8 cellular contexts compared by ENCODE assay signal in genomic region chr16:24728891-24729242, GRCh38. TPM values are rescaled to one million over a fixed set of nuclear protein-coding genes. Genes with fewer than 3 reads are reported as not detected.
DNase-seq lines count a peak whose midpoint lies in the region; TF ChIP-seq lines count a peak whose summit lies in the region.

No MANE protein-coding gene starts in this region.

- no peak for TF ChIP-seq CTCF in esophagus muscularis mucosa (IDR thresholded peaks at IDR 0.05)

- H3K36me3 Mint-ChIP-seq in activated CD4-positive, alpha-beta T cell treated with anti-CD3 and anti-CD28 coated beads, Interleukin-2, amount 10 ng/mL, durations not matched to agents 24 days and 14 days (ENCODE audit: low read depth) = peaks cover 27% of the 10 kb centered on the region

- H3K4me1 ChIP-seq in esophagus muscularis mucosa (peaks cover 32 to 40% (median 36%) of the 10 kb centered on the region in 4 donors), rectal smooth muscle tissue (ENCODE audit: control insufficient read depth, insufficient read depth, low read length) (peaks cover 14% of the 10 kb centered on the region)

- peak overlapping the region; percentile 92 for H3K27ac ChIP-seq in SK-N-MC
- peak overlapping the region; percentile 91 to 94 (median 94) for H3K27ac ChIP-seq in esophagus muscularis mucosa (replicated peaks in 1 of 4)
- peak overlapping the region; percentile 98 for H3K27ac ChIP-seq in rectal smooth muscle tissue (ENCODE audit: low read depth, low read length)

- H3K36me3 ChIP-seq in SK-N-MC (ENCODE audit: insufficient read depth, low read length) = peaks cover 23% of the 10 kb centered on the region
- peaks cover 0 to 10% (median 5%) of the 10 kb centered on the region in 4 donors for H3K36me3 ChIP-seq in esophagus muscularis mucosa
- H3K36me3 ChIP-seq in rectal smooth muscle tissue (ENCODE audit: control insufficient read depth, insufficient read depth, low read length) = no peaks in the 10 kb centered on the region

- peak overlapping the region; percentile 97 for H3K4me3 ChIP-seq in SK-N-MC
- peak overlapping the region; percentile 64 to 79 (median 76) for H3K4me3 ChIP-seq in esophagus muscularis mucosa
- H3K4me3 ChIP-seq in rectal smooth muscle tissue (ENCODE audit: low read length) = peak overlapping the region; percentile 95

- H3K27me3 ChIP-seq in esophagus muscularis mucosa (no peaks in the 10 kb centered on the region), rectal smooth muscle tissue (ENCODE audit: control insufficient read depth, insufficient read depth, low read length) (no peaks in the 10 kb centered on the region)

- TF ChIP-seq EP300 in esophagus muscularis mucosa (IDR thresholded peaks at IDR 0.05) = no peak

- peaks cover 3% of the 10 kb centered on the region for H3K27me3 Mint-ChIP-seq in activated CD4-positive, alpha-beta T cell treated with anti-CD3 and anti-CD28 coated beads, Interleukin-2, amount 10 ng/mL, durations not matched to agents 24 days and 14 days

- H3K9me3 ChIP-seq in SK-N-MC (ENCODE audit: low read depth, low read length) = no peaks in the 10 kb centered on the region
- no peaks in the 10 kb centered on the region for H3K9me3 ChIP-seq in esophagus muscularis mucosa

- DNase-seq in activated CD4-positive, alpha-beta T cell treated with anti-CD3 and anti-CD28 coated beads, Interleukin-2, amount 10 ng/mL, durations not matched to agents 24 days and 14 days = no peak
- no peak for DNase-seq in activated CD4-positive, alpha-beta T cell treated with anti-CD3 and anti-CD28 coated beads for 1 hour
- DNase-seq in SK-N-MC (ENCODE audit: low read depth, low spot score) (no peak), esophagus muscularis mucosa (ENCODE audit: extremely low spot score) (no peak), SKM-1 treated with dmso at 0.1 percent for 144 hours (lab: John Stamatoyannopoulos, UW; ENCODE audit: unreplicated experiment) (no peak), kidney glomerular epithelial cell (lab: John Stamatoyannopoulos, UW) (no peak), NCI-H187 (lab: John Stamatoyannopoulos, UW) (no peak)

- peaks cover 30% of the 10 kb centered on the region for H3K4me1 Mint-ChIP-seq in activated CD4-positive, alpha-beta T cell treated with anti-CD3 and anti-CD28 coated beads, Interleukin-2, amount 10 ng/mL, durations not matched to agents 24 days and 14 days

- H3K9me3 Mint-ChIP-seq in activated CD4-positive, alpha-beta T cell treated with anti-CD3 and anti-CD28 coated beads, Interleukin-2, amount 10 ng/mL, durations not matched to agents 24 days and 14 days = no peaks in the 10 kb centered on the region

- WGBS in esophagus muscularis mucosa = 10% methylated on average over 8 of the region's 8 CpGs

- TF ChIP-seq POLR2A in esophagus muscularis mucosa (IDR thresholded peaks at IDR 0.05; ENCODE audit: low read depth) = no peak

- peak overlapping the region; percentile 89 for H3K4me3 Mint-ChIP-seq in activated CD4-positive, alpha-beta T cell treated with anti-CD3 and anti-CD28 coated beads, Interleukin-2, amount 10 ng/mL, durations not matched to agents 24 days and 14 days

- H3K27ac Mint-ChIP-seq in activated CD4-positive, alpha-beta T cell treated with anti-CD3 and anti-CD28 coated beads, Interleukin-2, amount 10 ng/mL, durations not matched to agents 24 days and 14 days = peak overlapping the region; percentile 93

- intact Hi-C loops in activated CD4-positive, alpha-beta T cell treated with anti-CD3 and anti-CD28 coated beads, Interleukin-2, amount 10 ng/mL, durations not matched to agents 24 days and 14 days (cut with micrococcal nuclease) = no loop called here
- intact Hi-C loops in esophagus muscularis mucosa (cut with DNase I) = no loop called here

- H3K9ac ChIP-seq in SK-N-MC (ENCODE audit: insufficient read length) = peak overlapping the region; percentile 88
- H3K9ac ChIP-seq in rectal smooth muscle tissue (ENCODE audit: low read length) = peak overlapping the region; percentile 51

RNA-seq across cellular contexts. Expression of gene TNRC6A, which starts 0.6 kb away (rescaled TPM):
- 52.9 and 54.2 TPM in 2 replicates for total RNA-seq in activated CD4-positive, alpha-beta T cell treated with anti-CD3 and anti-CD28 coated beads, Interleukin-2, amount 10 ng/mL, durations not matched to agents 24 days and 14 days
- total RNA-seq in esophagus muscularis mucosa = 10 to 100 TPM; 44.1 to 50.7 (median 46.4) TPM
